Comparison of ENCODE assay signal across 1 cellular context in the genomic region with DNA sequence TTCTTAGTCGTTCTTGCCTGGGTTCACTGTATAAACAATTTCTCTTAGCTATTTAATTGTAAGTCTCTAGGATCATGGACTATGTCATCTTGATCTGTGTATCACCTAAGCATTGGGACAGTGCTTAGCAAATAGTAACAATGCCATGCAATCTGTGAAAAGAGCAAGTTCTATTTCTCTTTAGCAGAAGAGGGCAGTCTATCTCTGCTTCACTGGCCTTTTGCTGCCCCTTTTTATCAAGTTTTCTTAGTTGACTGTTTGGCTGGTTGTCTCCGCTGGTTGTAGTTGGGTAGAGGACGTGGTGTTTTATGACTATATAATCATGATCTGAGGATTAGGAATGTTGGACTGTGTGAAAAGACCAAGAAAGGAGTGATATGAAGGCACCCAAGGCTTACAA.
TF ChIP-seq lines count a peak whose summit lies in the region.

No MANE protein-coding gene starts in this region.

TF ChIP-seq in H1, 55 proteins besides CTCF, POLR2A, EP300 and RAD21 (continued from another document):
- TF ChIP-seq POLR2AphosphoS5 (IDR thresholded peaks at IDR 0.05; ENCODE audit: low read depth, low read length) (no peak), ASH2L (IDR thresholded peaks at IDR 0.05; ENCODE audit: low read length) (no peak), SRF (IDR thresholded peaks at IDR 0.05; ENCODE audit: low read depth, low read length) (no peak), EGR1 (IDR thresholded peaks at IDR 0.05; ENCODE audit: borderline replicate concordance, low read depth, low read length) (no peak), TBP (IDR thresholded peaks at IDR 0.05; ENCODE audit: low read depth, low read length) (no peak), NANOG (IDR thresholded peaks at IDR 0.05; ENCODE audit: insufficient read depth, low read depth, low read length, poor library complexity, severe bottlenecking) (no peak), BACH1 (IDR thresholded peaks at IDR 0.05; ENCODE audit: low read length) (no peak), FOSL1 (IDR thresholded peaks at IDR 0.05; ENCODE audit: insufficient read depth, low read depth, low read length) (no peak), TCF12 (IDR thresholded peaks at IDR 0.05; ENCODE audit: low read depth, low read length) (no peak), CHD2 (IDR thresholded peaks at IDR 0.05; ENCODE audit: low read length) (no peak), TAF7 (optimal IDR thresholded peaks at IDR 0.05; ENCODE audit: borderline replicate concordance, low read depth, low read length) (no peak), SAP30 (IDR thresholded peaks at IDR 0.05; ENCODE audit: insufficient read depth, insufficient replicate concordance, low read length) (no peak), USF2 (IDR thresholded peaks at IDR 0.05; ENCODE audit: low read length) (no peak)
